In the genomic region with DNA sequence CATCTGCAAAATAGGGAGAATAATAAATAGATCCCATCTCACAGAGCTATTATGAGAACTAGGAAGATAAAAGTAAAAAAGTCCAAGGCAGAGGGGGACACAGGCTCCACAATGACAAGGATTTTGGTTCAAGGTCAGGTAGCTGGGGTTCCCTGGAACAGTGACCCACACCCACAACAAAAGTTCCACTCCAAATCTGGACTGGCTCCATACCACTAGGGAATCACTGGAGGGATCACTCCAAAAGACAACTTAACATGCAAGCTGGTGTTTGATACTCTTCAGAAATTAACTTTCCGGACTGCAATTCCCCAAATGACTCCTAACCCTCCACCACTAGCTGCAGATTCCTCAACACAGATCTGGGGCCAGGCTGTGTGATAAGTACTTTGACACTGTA, we compare ENCODE assay signal across 17 cellular contexts. TPM values are rescaled to one million over a fixed set of nuclear protein-coding genes. Genes with fewer than 3 reads are reported as not detected.
DNase-seq lines count a peak whose midpoint lies in the region; ATAC-seq and TF ChIP-seq lines count a peak whose summit lies in the region.
"Had no signal": no experiment of that assay in that cellular context is flagged by ENCODE, and none has a peak within 500 bp of the region (broad histone marks: within the 10 kb centered on the region; RNA-seq: fewer than 3 reads in every experiment).

No MANE protein-coding gene starts in this region.

- no peaks in the 10 kb centered on the region for H3K36me3 ChIP-seq in CD8-positive, alpha-beta T cell (ENCODE audit: insufficient read depth, low read length)
- H3K36me3 ChIP-seq in duodenal mucosa (ENCODE audit: control insufficient read depth in 1 of 2, insufficient read depth in 2 of 2, low read length in 2 of 2), result no peaks in the 10 kb centered on the region
- H3K36me3 ChIP-seq in WERI-Rb-1, result no peaks in the 10 kb centered on the region
- H3K36me3 ChIP-seq in SJCRH30, result no peaks in the 10 kb centered on the region
- H3K36me3 ChIP-seq: breast epithelium, right atrium auricular region had no signal

- H3K9me3 ChIP-seq in CD8-positive, alpha-beta T cell (ENCODE audit: low read length), result no peaks in the 10 kb centered on the region
- no peaks in the 10 kb centered on the region for H3K9me3 ChIP-seq in T-helper 17 cell (ENCODE audit: control insufficient read depth, low read length, poor library complexity, severe bottlenecking)
- no peaks in the 10 kb centered on the region for H3K9me3 ChIP-seq in duodenal mucosa (ENCODE audit: control insufficient read depth in 1 of 2, low read length in 2 of 2)
- no peaks in the 10 kb centered on the region for H3K9me3 ChIP-seq in WERI-Rb-1 (ENCODE audit: severe bottlenecking)
- no peaks in the 10 kb centered on the region for H3K9me3 ChIP-seq in SJCRH30 (replicated peaks)
- H3K9me3 ChIP-seq: breast epithelium, heart right ventricle, right atrium auricular region had no signal

- POLR2A ChIA-PET in CD8-positive, alpha-beta T cell (lab: Charles Lee), result interaction anchor here (1.2 to 1.8 kb wide), 3 partner anchors 16 to 124 kb away, joined by 3 to 8 read pairs (median 5); a partner anchor contains a TSS

- no peak overlapping the region for H3K27ac ChIP-seq in CD8-positive, alpha-beta T cell (ENCODE audit: low read depth, low read length)
- H3K27ac ChIP-seq in duodenal mucosa (ENCODE audit: low read depth, low read length) (no peak overlapping the region), WERI-Rb-1 (no peak overlapping the region), SJCRH30 (no peak overlapping the region)
- H3K27ac ChIP-seq: breast epithelium had no signal

- H3K4me1 Mint-ChIP-seq in CD8-positive, alpha-beta T cell (ENCODE audit: low read depth), result peaks cover 74% of the 10 kb centered on the region
- H3K4me1 Mint-ChIP-seq in T-helper 17 cell, result peaks cover 28% of the 10 kb centered on the region
- H3K4me1 Mint-ChIP-seq in stimulated activated effector memory CD8-positive, alpha-beta T cell treated with anti-CD3 and anti-CD28 coated beads, Interleukin-12 subunit alpha, Interleukin-12 subunit beta, amount 100 ng/mL, for 72 hours, result peaks cover 63% of the 10 kb centered on the region

- no peaks in the 10 kb centered on the region for H3K27me3 ChIP-seq in CD8-positive, alpha-beta T cell (ENCODE audit: insufficient read depth, low read length)
- H3K27me3 ChIP-seq in duodenal mucosa (ENCODE audit: control insufficient read depth in 1 of 2, insufficient read depth in 2 of 2, low read length in 2 of 2), result no peaks in the 10 kb centered on the region
- H3K27me3 ChIP-seq in WERI-Rb-1 (ENCODE audit: insufficient read depth, low read depth, severe bottlenecking), result no peaks in the 10 kb centered on the region
- no peaks in the 10 kb centered on the region for H3K27me3 ChIP-seq in SJCRH30
- H3K27me3 ChIP-seq: breast epithelium, heart right ventricle, right atrium auricular region had no signal

- peaks cover 66% of the 10 kb centered on the region for H3K4me1 ChIP-seq in CD8-positive, alpha-beta T cell (ENCODE audit: insufficient read depth, low read length)
- peaks cover 41 to 48% of the 10 kb centered on the region in 2 donors for H3K4me1 ChIP-seq in duodenal mucosa (ENCODE audit: control insufficient read depth in 1 of 2, insufficient read depth in 2 of 2, low read length in 2 of 2)
- 0 out of 2 replicates have a peak, but pooled peaks cover 7% of the 10 kb centered on the region for H3K4me1 ChIP-seq in SJCRH30
- H3K4me1 ChIP-seq: breast epithelium had no signal

- DNase-seq in CD8-positive, alpha-beta T cell, result no peak
- DNase-seq in T-helper 17 cell (no peak), WERI-Rb-1 (no peak), SJCRH30 (no peak)
- DNase-seq in stimulated activated effector memory CD8-positive, alpha-beta T cell treated with anti-CD3 and anti-CD28 coated beads, Interleukin-12 subunit alpha, Interleukin-12 subunit beta, amount 100 ng/mL, for 72 hours (ENCODE audit: low spot score in 2 of 2), result no peak
- DNase-seq: activated CD8-positive, alpha-beta memory T cell treated with anti-CD3 and anti-CD28 coated beads, Interleukin-2, amount 50 U/mL, for 4 hours; heart right ventricle; islet precursor cell; mesenchymal stem cell; NCI-H2029; SHP77 treated with DMSO at 0.1 percent for 48 hours; T-helper 2 cell had no signal

- H3K4me3 Mint-ChIP-seq in CD8-positive, alpha-beta T cell, result peak overlapping the region; percentile 58
- H3K4me3 Mint-ChIP-seq in T-helper 17 cell, result no peak overlapping the region
- H3K4me3 Mint-ChIP-seq in stimulated activated effector memory CD8-positive, alpha-beta T cell treated with anti-CD3 and anti-CD28 coated beads, Interleukin-12 subunit alpha, Interleukin-12 subunit beta, amount 100 ng/mL, for 72 hours, result peak overlapping the region; percentile 24

- no peak for ATAC-seq in CD8-positive, alpha-beta T cell
- ATAC-seq in T-helper 17 cell (no peak), GM19023 (IDR thresholded peaks at IDR 0.05; ENCODE audit: unreplicated experiment) (no peak)
- no peak for ATAC-seq in stimulated activated effector memory CD8-positive, alpha-beta T cell treated with anti-CD3 and anti-CD28 coated beads, Interleukin-12 subunit alpha, Interleukin-12 subunit beta, amount 100 ng/mL, for 72 hours
- ATAC-seq: heart right ventricle had no signal

- H3K27ac Mint-ChIP-seq in CD8-positive, alpha-beta T cell, result peak overlapping the region; percentile 92
- peak overlapping the region; percentile 11 for H3K27ac Mint-ChIP-seq in T-helper 17 cell
- H3K27ac Mint-ChIP-seq in stimulated activated effector memory CD8-positive, alpha-beta T cell treated with anti-CD3 and anti-CD28 coated beads, Interleukin-12 subunit alpha, Interleukin-12 subunit beta, amount 100 ng/mL, for 72 hours, result peak overlapping the region; percentile 81

- H3K4me3 ChIP-seq in CD8-positive, alpha-beta T cell (ENCODE audit: low read depth, low read length), result no peak overlapping the region
- H3K4me3 ChIP-seq in duodenal mucosa (ENCODE audit: low read depth in 1 of 2, low read length in 2 of 2), result no peak overlapping the region
- no peak overlapping the region for H3K4me3 ChIP-seq in WERI-Rb-1 (ENCODE audit: low read depth, low read length)
- no peak overlapping the region for H3K4me3 ChIP-seq in SJCRH30
- H3K4me3 ChIP-seq: breast epithelium, heart right ventricle, right atrium auricular region had no signal

- H3K9me3 Mint-ChIP-seq in CD8-positive, alpha-beta T cell, result no peaks in the 10 kb centered on the region
- no peaks in the 10 kb centered on the region for H3K9me3 Mint-ChIP-seq in stimulated activated effector memory CD8-positive, alpha-beta T cell treated with anti-CD3 and anti-CD28 coated beads, Interleukin-12 subunit alpha, Interleukin-12 subunit beta, amount 100 ng/mL, for 72 hours
- H3K9me3 Mint-ChIP-seq: activated naive CD4-positive, alpha-beta T cell treated with anti-CD3 and anti-CD28 coated beads, Interleukin-2, amount 50 U/mL, for 72 hours had no signal

- intact Hi-C loops in CD8-positive, alpha-beta T cell (cut with DNase I, micrococcal nuclease), result no loop called here

- CTCF ChIA-PET in CD8-positive, alpha-beta T cell (lab: Charles Lee), result interaction anchor here (1.6 to 2.2 kb wide), 3 partner anchors 26 to 72 kb away, joined by 7 to 14 read pairs (median 10); no protein-coding TSS in a partner anchor

- H3K36me3 Mint-ChIP-seq in CD8-positive, alpha-beta T cell, result no peaks in the 10 kb centered on the region
- no peaks in the 10 kb centered on the region for H3K36me3 Mint-ChIP-seq in T-helper 17 cell (ENCODE audit: low read depth)
- H3K36me3 Mint-ChIP-seq in stimulated activated effector memory CD8-positive, alpha-beta T cell treated with anti-CD3 and anti-CD28 coated beads, Interleukin-12 subunit alpha, Interleukin-12 subunit beta, amount 100 ng/mL, for 72 hours, result peaks cover 11% of the 10 kb centered on the region
- H3K36me3 Mint-ChIP-seq: activated naive CD4-positive, alpha-beta T cell treated with anti-CD3 and anti-CD28 coated beads, Interleukin-2, amount 50 U/mL, for 72 hours had no signal

- TF ChIP-seq CTCF in CD8-positive, alpha-beta T cell (IDR thresholded peaks at IDR 0.05), result no peak
- TF ChIP-seq CTCF in WERI-Rb-1 (IDR thresholded peaks at IDR 0.05; ENCODE audit: low read depth, low read length), result no peak

- no peaks in the 10 kb centered on the region for H3K27me3 Mint-ChIP-seq in CD8-positive, alpha-beta T cell (ENCODE audit: low read depth)
- no peaks in the 10 kb centered on the region for H3K27me3 Mint-ChIP-seq in T-helper 17 cell

- peak overlapping the region; percentile 18 to 20 for H3K9ac ChIP-seq in duodenal mucosa (ENCODE audit: low read depth in 1 of 2, low read length in 2 of 2)

RNA-seq across cellular contexts. Expression of a gene that starts 54.9 kb away (rescaled TPM):
- total RNA-seq in CD8-positive, alpha-beta T cell, result 10 to 100 TPM; 24.9 to 27.9 TPM
- 10 to 100 TPM; 29.4 to 36.1 TPM for total RNA-seq in T-helper 17 cell
- total RNA-seq in SJCRH30 (2014; rRNA removed; shearing (Covaris generic)), result 68.3 and 69.6 TPM in 2 replicates

Comparison
In these comparisons a context has a peak if more than half of its experiments do, and no peak if none do; other contexts are left out.
1. H3K27ac Mint-ChIP-seq: peak in every context shown above with its lines; median percentile 92 in CD8-positive, alpha-beta T cell; 81 in stimulated activated effector memory CD8-positive, alpha-beta T cell treated with anti-CD3 and anti-CD28 coated beads, Interleukin-12 subunit alpha, Interleukin-12 subunit beta, amount 100 ng/mL, for 72 hours; 11 in T-helper 17 cell.